ENCODE assay signal across 21 cellular contexts in the genomic region with DNA sequence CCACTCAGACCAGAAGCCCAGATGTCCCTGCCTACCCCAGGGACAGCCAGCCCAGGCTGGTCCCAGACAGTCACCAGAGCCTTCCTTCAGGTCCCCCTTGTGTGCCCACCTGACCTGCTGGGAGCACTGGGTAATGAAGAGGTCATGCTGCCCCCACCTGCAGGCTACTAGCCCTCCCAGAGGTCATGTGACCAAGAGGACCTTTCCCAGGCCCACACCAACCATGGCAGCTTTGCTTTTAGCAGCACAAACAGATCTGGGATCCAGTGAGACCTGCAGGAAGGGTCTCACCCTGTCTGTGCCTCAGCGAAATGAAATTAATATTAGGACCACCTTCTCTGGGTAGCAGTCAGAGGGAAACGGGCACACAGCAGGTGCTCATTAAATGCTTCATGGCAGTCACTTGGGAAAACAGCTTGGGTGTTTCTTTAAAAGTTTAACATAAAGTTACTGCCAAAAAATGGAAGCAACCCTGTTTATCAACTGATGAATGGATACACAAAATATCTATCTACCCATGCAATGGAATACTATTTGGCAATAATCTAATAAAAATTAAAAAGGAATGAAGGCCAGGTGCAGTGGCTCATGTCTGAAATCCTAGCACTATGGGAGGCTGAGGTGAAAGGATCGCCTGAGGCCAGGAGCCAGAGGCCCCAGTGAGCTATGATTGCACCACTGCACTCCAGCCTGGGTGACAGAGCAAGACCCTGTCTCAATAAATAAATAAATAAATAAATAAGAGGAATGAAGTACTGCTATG. TPM values are rescaled to one million over a fixed set of nuclear protein-coding genes. Genes with fewer than 3 reads are reported as not detected.
DNase-seq lines count a peak whose midpoint lies in the region; ATAC-seq and TF ChIP-seq lines count a peak whose summit lies in the region.
"Had no signal": no experiment of that assay in that cellular context is flagged by ENCODE, and none has a peak within 500 bp of the region (broad histone marks: within the 10 kb centered on the region; RNA-seq: fewer than 3 reads in every experiment).

No MANE protein-coding gene starts in this region.

- H3K9me2 ChIP-seq in GM23338 (ENCODE audit: insufficient read depth) = no peaks in the 10 kb centered on the region

- peaks cover 31% of the 10 kb centered on the region for H3K27me3 Mint-ChIP-seq in GM23338 (ENCODE audit: insufficient read depth, low read depth, poor library complexity)

- peak overlapping the region; percentile 61 for H3K27ac ChIP-seq in VCaP
- H3K27ac ChIP-seq in GM23338 (ENCODE audit: low read depth) = no peak overlapping the region
- H3K27ac ChIP-seq: BLaER1 had no signal

- H3K4me2 ChIP-seq in GM23338 = no peak overlapping the region
- H3K4me2 ChIP-seq: BLaER1 had no signal

- peaks cover 24% of the 10 kb centered on the region for H3K27me3 ChIP-seq in GM23338 (ENCODE audit: insufficient read depth)

- TF ChIP-seq CTCF in VCaP (conservative IDR thresholded peaks at IDR 0.05) = no peak
- TF ChIP-seq CTCF in fibroblast of villous mesenchyme (IDR thresholded peaks at IDR 0.05; ENCODE audit: insufficient read depth, low read depth, low read length) = no peak
- no peak for TF ChIP-seq CTCF in GM23338 (conservative IDR thresholded peaks at IDR 0.05; ENCODE audit: low read depth in 2 of 2)

- H3K36me3 Mint-ChIP-seq in GM23338 (ENCODE audit: low read depth) = no peaks in the 10 kb centered on the region; the same call in 2 of the 3 replicates
- H3K36me3 Mint-ChIP-seq: CD8-positive, alpha-beta T cell had no signal

- no peak overlapping the region for H3K4me3 Mint-ChIP-seq in GM23338
- H3K4me3 Mint-ChIP-seq: CD8-positive, alpha-beta T cell; H9 had no signal

- H2AFZ ChIP-seq in GM23338 = no peak overlapping the region

- peaks cover 5% of the 10 kb centered on the region for H3K4me1 ChIP-seq in GM23338 (ENCODE audit: insufficient read depth)

- DNase-seq in Right ventricle myocardium inferior (ENCODE audit: missing footprints) (peak; percentile 22), left cardiac atrium (no peak), fibroblast of villous mesenchyme (ENCODE audit: low read depth) (peak; percentile 32), GM23338 (ENCODE audit: low spot score) (no peak), NCI-H187 treated with DMSO at 0.1 percent for 48 hours (lab: John Stamatoyannopoulos, UW) (no peak)
- DNase-seq: 8988T; Calu3; CD8-positive, alpha-beta T cell; DMS53; DND-41; EL; H9 had no signal

- H3K9me3 Mint-ChIP-seq in GM23338 = no peaks in the 10 kb centered on the region; the same call in 2 of the 3 replicates
- H3K9me3 Mint-ChIP-seq: CD8-positive, alpha-beta T cell had no signal

- ATAC-seq in Right ventricle myocardium inferior (no peak), left cardiac atrium (no peak), HG03460 (IDR thresholded peaks at IDR 0.05; ENCODE audit: unreplicated experiment) (no peak), GM23338 (no peak)
- ATAC-seq: CD8-positive, alpha-beta T cell; GM12878 had no signal

- intact Hi-C loops in Right ventricle myocardium inferior (cut with DNase I) (no loop called here), left cardiac atrium (cut with DNase I) (loop anchor here in 1 of 2 donors (10.0 kb wide), 1 partner anchor 162 kb away; no protein-coding TSS in a partner anchor)

- H4K20me1 ChIP-seq in GM23338 (replicated peaks; ENCODE audit: insufficient read depth) = no peaks in the 10 kb centered on the region
- H4K20me1 ChIP-seq: BLaER1 had no signal

- H3K79me2 ChIP-seq in GM23338 (replicated peaks; ENCODE audit: insufficient read depth) = no peaks in the 10 kb centered on the region

- no peaks in the 10 kb centered on the region for H3F3A ChIP-seq in GM23338 (replicated peaks; ENCODE audit: low read depth)

- H3K4me3 ChIP-seq in fibroblast of villous mesenchyme (ENCODE audit: low read depth, low read length) (no peak overlapping the region), GM23338 (no peak overlapping the region)
- H3K4me3 ChIP-seq: BLaER1, GM12878 had no signal

- no peaks in the 10 kb centered on the region for H3K36me3 ChIP-seq in GM23338 (ENCODE audit: insufficient read depth)
- H3K36me3 ChIP-seq: BLaER1 had no signal

- peaks cover 17% of the 10 kb centered on the region for H3K4me1 Mint-ChIP-seq in GM23338

- no peak overlapping the region for H3K27ac Mint-ChIP-seq in GM23338
- H3K27ac Mint-ChIP-seq: CD8-positive, alpha-beta T cell; H9 had no signal

TF ChIP-seq in GM23338, 12 proteins besides CTCF, POLR2A, EP300 and RAD21 (continues in another document):
- TF ChIP-seq NANOG (IDR thresholded peaks at IDR 0.05; ENCODE audit: borderline replicate concordance) (no peak), JUNB (IDR thresholded peaks at IDR 0.05; ENCODE audit: unreplicated experiment) (no peak), EZH2 (IDR thresholded peaks at IDR 0.05; ENCODE audit: low read depth, unreplicated experiment) (no peak), REST (IDR thresholded peaks at IDR 0.05; ENCODE audit: unreplicated experiment) (no peak), STAT1 (IDR thresholded peaks at IDR 0.05; ENCODE audit: unreplicated experiment) (no peak), EZH2phosphoT487 (IDR thresholded peaks at IDR 0.05; ENCODE audit: unreplicated experiment) (no peak), CREB1 (CRISPR knock-in tag; IDR thresholded peaks at IDR 0.05; ENCODE audit: low read depth) (no peak)

RNA-seq across cellular contexts. Expression of gene DNAJB8, which starts 43.7 kb away (rescaled TPM):
- total RNA-seq in Right ventricle myocardium inferior (not detected), left cardiac atrium (not detected), fibroblast of villous mesenchyme (not detected in 2 replicates)
- not detected in 2 replicates for total RNA-seq in GM23338 (2014; rRNA removed; shearing (Covaris generic))
- polyA plus RNA-seq in GM23338 (2016; fragmentation: Nextera tagmentation; extraction: Ambion mirVana) = not detected in 2 replicates
- total RNA-seq: A673; Calu3; CD8-positive, alpha-beta T cell; G401; GM12878; H1; H9; HT-29 had no signal
- polyA plus RNA-seq: AG04450, GM12878, H1 had no signal

Comparison
In these comparisons a context has a peak if more than half of its experiments do, and no peak if none do; other contexts are left out.
1. DNase-seq: peak in Right ventricle myocardium inferior (single experiment) and fibroblast of villous mesenchyme (single experiment); none in left cardiac atrium (single experiment), GM23338 (single experiment) and NCI-H187 treated with DMSO at 0.1 percent for 48 hours (single experiment).